ENCODE assay signal across 1 cellular context in genomic region chr1:96782861-96783260, GRCh38.
TF ChIP-seq lines count a peak whose summit lies in the region.

No MANE protein-coding gene starts in this region.

TF ChIP-seq in GM23338, 12 proteins besides CTCF, POLR2A, EP300 and RAD21:
- no peak for TF ChIP-seq ZNF462 (CRISPR knock-in tag; IDR thresholded peaks at IDR 0.05)
- no peak for TF ChIP-seq EZH2 (IDR thresholded peaks at IDR 0.05; ENCODE audit: low read depth, unreplicated experiment)
- TF ChIP-seq JUNB (IDR thresholded peaks at IDR 0.05; ENCODE audit: unreplicated experiment), result no peak
- TF ChIP-seq CREB1 (CRISPR knock-in tag; IDR thresholded peaks at IDR 0.05; ENCODE audit: low read depth), result no peak
- no peak for TF ChIP-seq POLR2AphosphoS5 (IDR thresholded peaks at IDR 0.05; ENCODE audit: low read depth)
- no peak for TF ChIP-seq ETS1 (IDR thresholded peaks at IDR 0.05)
- TF ChIP-seq REST (IDR thresholded peaks at IDR 0.05; ENCODE audit: unreplicated experiment), result no peak
- no peak for TF ChIP-seq ZNF114 (CRISPR knock-in tag; IDR thresholded peaks at IDR 0.05)
- TF ChIP-seq STAT1 (IDR thresholded peaks at IDR 0.05; ENCODE audit: unreplicated experiment), result no peak
- no peak for TF ChIP-seq ZNF331 (CRISPR knock-in tag; IDR thresholded peaks at IDR 0.05; ENCODE audit: low read depth)
- no peak for TF ChIP-seq EZH2phosphoT487 (IDR thresholded peaks at IDR 0.05; ENCODE audit: unreplicated experiment)
- no peak for TF ChIP-seq NANOG (IDR thresholded peaks at IDR 0.05; ENCODE audit: borderline replicate concordance)
